In genomic region chr17:37774508-37774907, GRCh38 we compare ENCODE assay signal across 11 cellular contexts. TPM values are rescaled to one million over a fixed set of nuclear protein-coding genes. Genes with fewer than 3 reads are reported as not detected.
A peak's percentile ranks its signal among the peaks of the same experiment; 100 is the strongest.
DNase-seq lines count a peak whose midpoint lies in the region; ATAC-seq and TF ChIP-seq lines count a peak whose summit lies in the region.
"Had no signal": no experiment of that assay in that cellular context is flagged by ENCODE, and none has a peak within 500 bp of the region (broad histone marks: within the 10 kb centered on the region; RNA-seq: fewer than 3 reads in every experiment).

No MANE protein-coding gene starts in this region.

- H3K9me3 ChIP-seq in upper lobe of right lung (no peaks in the 10 kb centered on the region), BE2C (no peaks in the 10 kb centered on the region)

- H3K4me3 ChIP-seq in GM12864 (ENCODE audit: low read depth, low read length) (no peak overlapping the region), upper lobe of right lung (no peak overlapping the region), BE2C (ENCODE audit: low read depth, low read length) (no peak overlapping the region)

- peak; percentile 92 for ATAC-seq in GM19395 (IDR thresholded peaks at IDR 0.05; ENCODE audit: unreplicated experiment)
- peak; percentile 68 for ATAC-seq in HG03139 (IDR thresholded peaks at IDR 0.05; ENCODE audit: unreplicated experiment)
- ATAC-seq in upper lobe of right lung: no peak

- DNase-seq in GM12864 (ENCODE audit: low read depth) (peak; percentile 80), NCI-H2171 treated with DMSO at 0.1 percent for 48 hours (lab: John Stamatoyannopoulos, UW) (no peak), DMS79 (lab: John Stamatoyannopoulos, UW) (no peak), upper lobe of right lung (no peak), BE2C (no peak)
- peak; percentile 37 for DNase-seq in activated T-helper 2 cell treated with anti-CD3 and anti-CD28 coated beads, Interferon-gamma antibody, Interleukin-2, Interleukin-4, amounts not matched to agents 10 μg/mL and 5 μg/mL and 100 μg/mL, durations not matched to agents 14 hours and 24 hours and 36 hours (ENCODE audit: low spot score)
- DNase-seq: activated CD8-positive, alpha-beta memory T cell treated with anti-CD3 and anti-CD28 coated beads, Interleukin-2, amount 50 U/mL, for 4 hours; stimulated activated naive CD4-positive, alpha-beta T cell had no signal

- H3K4me3 Mint-ChIP-seq in activated T-helper 2 cell treated with anti-CD3 and anti-CD28 coated beads, Interferon-gamma antibody, Interleukin-2, Interleukin-4, amounts not matched to agents 10 μg/mL and 5 μg/mL and 100 μg/mL, durations not matched to agents 14 hours and 24 hours and 36 hours (ENCODE audit: low read depth): peak overlapping the region; percentile 11

- intact Hi-C loops in activated T-helper 2 cell treated with anti-CD3 and anti-CD28 coated beads, Interferon-gamma antibody, Interleukin-2, Interleukin-4, amounts not matched to agents 10 μg/mL and 5 μg/mL and 100 μg/mL, durations not matched to agents 14 hours and 24 hours and 36 hours (cut with micrococcal nuclease): loop anchor here (1.0 to 5.0 kb wide), 4 partner anchors 9 to 73 kb away; no protein-coding TSS in a partner anchor
- intact Hi-C loops in upper lobe of right lung (cut with DNase I): no loop called here

- no peak overlapping the region for H3K27ac ChIP-seq in upper lobe of right lung
- H3K27ac ChIP-seq: epithelial cell of prostate had no signal

- no peaks in the 10 kb centered on the region for H3K36me3 Mint-ChIP-seq in activated T-helper 2 cell treated with anti-CD3 and anti-CD28 coated beads, Interferon-gamma antibody, Interleukin-2, Interleukin-4, amounts not matched to agents 10 μg/mL and 5 μg/mL and 100 μg/mL, durations not matched to agents 14 hours and 24 hours and 36 hours (ENCODE audit: low read depth)

- H3K4me1 ChIP-seq in upper lobe of right lung: no peaks in the 10 kb centered on the region
- H3K4me1 ChIP-seq in BE2C: no peaks in the 10 kb centered on the region

- H3K4me1 Mint-ChIP-seq in activated T-helper 2 cell treated with anti-CD3 and anti-CD28 coated beads, Interferon-gamma antibody, Interleukin-2, Interleukin-4, amounts not matched to agents 10 μg/mL and 5 μg/mL and 100 μg/mL, durations not matched to agents 14 hours and 24 hours and 36 hours (ENCODE audit: low read depth): peaks cover 51% of the 10 kb centered on the region

- H3K27me3 Mint-ChIP-seq in activated T-helper 2 cell treated with anti-CD3 and anti-CD28 coated beads, Interferon-gamma antibody, Interleukin-2, Interleukin-4, amounts not matched to agents 10 μg/mL and 5 μg/mL and 100 μg/mL, durations not matched to agents 14 hours and 24 hours and 36 hours (ENCODE audit: low read depth): no peaks in the 10 kb centered on the region

- peak overlapping the region; percentile 88 for H3K27ac Mint-ChIP-seq in activated T-helper 2 cell treated with anti-CD3 and anti-CD28 coated beads, Interferon-gamma antibody, Interleukin-2, Interleukin-4, amounts not matched to agents 10 μg/mL and 5 μg/mL and 100 μg/mL, durations not matched to agents 14 hours and 24 hours and 36 hours

- H3K9me3 Mint-ChIP-seq in activated T-helper 2 cell treated with anti-CD3 and anti-CD28 coated beads, Interferon-gamma antibody, Interleukin-2, Interleukin-4, amounts not matched to agents 10 μg/mL and 5 μg/mL and 100 μg/mL, durations not matched to agents 14 hours and 24 hours and 36 hours: no peaks in the 10 kb centered on the region

- H3K36me3 ChIP-seq in upper lobe of right lung (no peaks in the 10 kb centered on the region), BE2C (no peaks in the 10 kb centered on the region)

- peaks cover 2% of the 10 kb centered on the region for H3K27me3 ChIP-seq in upper lobe of right lung
- peaks cover 5% of the 10 kb centered on the region; the same call in 1 of the 2 replicates for H3K27me3 ChIP-seq in BE2C

- TF ChIP-seq CTCF in GM12864 (IDR thresholded peaks at IDR 0.05; ENCODE audit: low read depth, low read length, missing control alignments): no peak
- TF ChIP-seq CTCF in upper lobe of right lung (IDR thresholded peaks at IDR 0.05): no peak
- TF ChIP-seq CTCF in BE2C (IDR thresholded peaks at IDR 0.05; ENCODE audit: low read depth, low read length): no peak

RNA-seq across cellular contexts. Expression of gene HNF1B, which starts 29.6 kb away (rescaled TPM):
- 4.6 and 5.0 TPM in 2 replicates for total RNA-seq in activated T-helper 2 cell treated with anti-CD3 and anti-CD28 coated beads, Interferon-gamma antibody, Interleukin-2, Interleukin-4, amounts not matched to agents 10 μg/mL and 5 μg/mL and 100 μg/mL, durations not matched to agents 14 hours and 24 hours and 36 hours
- 19.8 TPM for total RNA-seq in upper lobe of right lung
- polyA plus RNA-seq in BE2C (2012; ENCODE audit: insufficient read depth, insufficient read length, low read depth): not detected

Comparison
In these comparisons a context has a peak if more than half of its experiments do, and no peak if none do; other contexts are left out.
1. DNase-seq: peak in GM12864 (single experiment) and activated T-helper 2 cell treated with anti-CD3 and anti-CD28 coated beads, Interferon-gamma antibody, Interleukin-2, Interleukin-4, amounts not matched to agents 10 μg/mL and 5 μg/mL and 100 μg/mL, durations not matched to agents 14 hours and 24 hours and 36 hours (single experiment); none in NCI-H2171 treated with DMSO at 0.1 percent for 48 hours (single experiment), DMS79 (single experiment), upper lobe of right lung (single experiment) and BE2C (single experiment).